18 cellular contexts compared by ENCODE assay signal in genomic region chr20:32165836-32166545, GRCh38. TPM values are rescaled to one million over a fixed set of nuclear protein-coding genes. Genes with fewer than 3 reads are reported as not detected.
DNase-seq lines count a peak whose midpoint lies in the region; ATAC-seq and TF ChIP-seq lines count a peak whose summit lies in the region.
"Had no signal": no experiment of that assay in that cellular context is flagged by ENCODE, and none has a peak within 500 bp of the region (broad histone marks: within the 10 kb centered on the region; RNA-seq: fewer than 3 reads in every experiment).

No MANE protein-coding gene starts in this region.

- TF ChIP-seq CTCF in testis (IDR thresholded peaks at IDR 0.05) = no peak

- no peaks in the 10 kb centered on the region for H3K4me1 ChIP-seq in right cardiac atrium (ENCODE audit: control insufficient read depth, insufficient read depth, low read length)
- H3K4me1 ChIP-seq in testis = peaks cover 16% of the 10 kb centered on the region
- peaks cover 8% of the 10 kb centered on the region for H3K4me1 ChIP-seq in SJCRH30
- H3K4me1 ChIP-seq: body of pancreas, lower lobe of right lung had no signal

- WGBS in right cardiac atrium = 63% methylated on average over 8 of the region's 8 CpGs
- WGBS in testis, 2 donors = 46 to 48% methylated on average over 8 of the region's 8 CpGs

- peak overlapping the region; percentile 29 for H3K27ac Mint-ChIP-seq in activated T-cell treated with anti-CD3 and anti-CD28 coated beads, Interleukin-2, amount 50 U/mL, for 72 hours
- H3K27ac Mint-ChIP-seq: activated CD4-positive, alpha-beta T cell treated with anti-CD3 and anti-CD28 coated beads, Interleukin-2, amount 10 ng/mL, durations not matched to agents 7 days and 5 days; activated naive CD4-positive, alpha-beta T cell treated with anti-CD3 and anti-CD28 coated beads, Interleukin-2, amount 50 U/mL, for 24 hours; GM23338; stimulated activated memory B cell treated with anti-CD40 and anti-IgM and Interleukin-4, amounts not matched to agents 10 μg/mL and 1 μg/mL and 100 μg/mL, for 72 hours had no signal

- H3K9me3 ChIP-seq in right cardiac atrium (ENCODE audit: control insufficient read depth, low read length) = no peaks in the 10 kb centered on the region
- H3K9me3 ChIP-seq in testis = no peaks in the 10 kb centered on the region
- H3K9me3 ChIP-seq in SJCRH30 (replicated peaks) = no peaks in the 10 kb centered on the region
- H3K9me3 ChIP-seq: BLaER1 treated with 17β-estradiol and CSF1 and Interleukin-3, amounts not matched to agents 10 nM and 100 nM; body of pancreas; lower lobe of right lung; upper lobe of left lung had no signal

- H3K4me3 ChIP-seq in right cardiac atrium (ENCODE audit: low read length) (no peak overlapping the region), testis (no peak overlapping the region), SJCRH30 (no peak overlapping the region)
- H3K4me3 ChIP-seq: BLaER1 treated with 17β-estradiol and CSF1 and Interleukin-3, amounts not matched to agents 10 nM and 100 nM; body of pancreas; GM23338; lower lobe of right lung; upper lobe of left lung had no signal

- no peak overlapping the region for H3K4me3 Mint-ChIP-seq in activated T-cell treated with anti-CD3 and anti-CD28 coated beads, Interleukin-2, amount 50 U/mL, for 72 hours
- H3K4me3 Mint-ChIP-seq: activated CD4-positive, alpha-beta T cell treated with anti-CD3 and anti-CD28 coated beads, Interleukin-2, amount 10 ng/mL, durations not matched to agents 7 days and 5 days; activated naive CD4-positive, alpha-beta T cell treated with anti-CD3 and anti-CD28 coated beads, Interleukin-2, amount 50 U/mL, for 24 hours; GM23338; stimulated activated memory B cell treated with anti-CD40 and anti-IgM and Interleukin-4, amounts not matched to agents 10 μg/mL and 1 μg/mL and 100 μg/mL, for 72 hours had no signal

- H3K27ac ChIP-seq in right cardiac atrium (ENCODE audit: low read length) (no peak overlapping the region), testis (peak overlapping the region; percentile 64 to 78), SJCRH30 (no peak overlapping the region)
- H3K27ac ChIP-seq: BLaER1 treated with 17β-estradiol and CSF1 and Interleukin-3, amounts not matched to agents 10 nM and 100 nM; body of pancreas; lower lobe of right lung; upper lobe of left lung had no signal

- H3K9me3 Mint-ChIP-seq in activated T-cell treated with anti-CD3 and anti-CD28 coated beads, Interleukin-2, amount 50 U/mL, for 72 hours = no peaks in the 10 kb centered on the region
- H3K9me3 Mint-ChIP-seq: activated CD4-positive, alpha-beta T cell treated with anti-CD3 and anti-CD28 coated beads, Interleukin-2, amount 10 ng/mL, durations not matched to agents 7 days and 5 days; activated naive CD4-positive, alpha-beta T cell treated with anti-CD3 and anti-CD28 coated beads, Interleukin-2, amount 50 U/mL, for 24 hours; GM23338; stimulated activated memory B cell treated with anti-CD40 and anti-IgM and Interleukin-4, amounts not matched to agents 10 μg/mL and 1 μg/mL and 100 μg/mL, for 72 hours had no signal

- H3K36me3 ChIP-seq in testis (ENCODE audit: low read depth, missing control alignments) (no peaks in the 10 kb centered on the region), SJCRH30 (peaks cover 31% of the 10 kb centered on the region)

- intact Hi-C loops in right cardiac atrium (cut with DNase I) (no loop called here), testis (cut with DNase I; ENCODE audit: low total_unique reads) (no loop called here)

- no peak for ATAC-seq in activated T-cell treated with anti-CD3 and anti-CD28 coated beads, Interleukin-2, amount 50 U/mL, for 72 hours (replicated peaks in 1 of 2)
- ATAC-seq in right cardiac atrium (peak; percentile 15 to 25), HG02763 (IDR thresholded peaks at IDR 0.05; ENCODE audit: unreplicated experiment) (no peak)
- ATAC-seq: body of pancreas; GM23338; lower lobe of right lung; stimulated activated memory B cell treated with anti-CD40 and anti-IgM and Interleukin-4, amounts not matched to agents 10 μg/mL and 1 μg/mL and 100 μg/mL, for 72 hours had no signal

- no peaks in the 10 kb centered on the region for H3K27me3 Mint-ChIP-seq in activated T-cell treated with anti-CD3 and anti-CD28 coated beads, Interleukin-2, amount 50 U/mL, for 72 hours (ENCODE audit: low read depth)
- H3K27me3 Mint-ChIP-seq: activated CD4-positive, alpha-beta T cell treated with anti-CD3 and anti-CD28 coated beads, Interleukin-2, amount 10 ng/mL, durations not matched to agents 7 days and 5 days; activated naive CD4-positive, alpha-beta T cell treated with anti-CD3 and anti-CD28 coated beads, Interleukin-2, amount 50 U/mL, for 24 hours; stimulated activated memory B cell treated with anti-CD40 and anti-IgM and Interleukin-4, amounts not matched to agents 10 μg/mL and 1 μg/mL and 100 μg/mL, for 72 hours had no signal

- H3K27me3 ChIP-seq in right cardiac atrium (ENCODE audit: control insufficient read depth, insufficient read depth) (no peaks in the 10 kb centered on the region), testis (no peaks in the 10 kb centered on the region), SJCRH30 (no peaks in the 10 kb centered on the region)
- H3K27me3 ChIP-seq: BLaER1 treated with 17β-estradiol and CSF1 and Interleukin-3, amounts not matched to agents 10 nM and 100 nM; body of pancreas; upper lobe of left lung had no signal

- peaks cover 5 to 16% of the 10 kb centered on the region in 2 donors for H3K36me3 Mint-ChIP-seq in activated T-cell treated with anti-CD3 and anti-CD28 coated beads, Interleukin-2, amount 50 U/mL, for 72 hours (ENCODE audit: insufficient read depth in 2 of 2)

- no peak for TF ChIP-seq POLR2A in testis (IDR thresholded peaks at IDR 0.05)

- DNase-seq in activated T-cell treated with anti-CD3 and anti-CD28 coated beads, Interleukin-2, amount 50 U/mL, for 72 hours = no peak
- no peak for DNase-seq in activated T-cell treated with anti-CD3 and anti-CD28 coated beads for 4 hours
- DNase-seq in right cardiac atrium = no peak
- peak; percentile 36 for DNase-seq in testis
- no peak for DNase-seq in SJCRH30
- DNase-seq: activated CD4-positive, alpha-beta T cell treated with anti-CD3 and anti-CD28 coated beads, Interleukin-2, amount 10 ng/mL, durations not matched to agents 7 days and 5 days; body of pancreas; DMS153; lower lobe of right lung; MM.1S; NCI-H187 treated with DMSO at 0.1 percent for 48 hours; NCI-H446; upper lobe of left lung had no signal

- H3K4me1 Mint-ChIP-seq in activated T-cell treated with anti-CD3 and anti-CD28 coated beads, Interleukin-2, amount 50 U/mL, for 72 hours (ENCODE audit: low read depth) = no peaks in the 10 kb centered on the region
- H3K4me1 Mint-ChIP-seq: activated CD4-positive, alpha-beta T cell treated with anti-CD3 and anti-CD28 coated beads, Interleukin-2, amount 10 ng/mL, durations not matched to agents 7 days and 5 days; activated naive CD4-positive, alpha-beta T cell treated with anti-CD3 and anti-CD28 coated beads, Interleukin-2, amount 50 U/mL, for 24 hours; stimulated activated memory B cell treated with anti-CD40 and anti-IgM and Interleukin-4, amounts not matched to agents 10 μg/mL and 1 μg/mL and 100 μg/mL, for 72 hours had no signal

RNA-seq across cellular contexts. Expression of gene PLAGL2, which starts 41.6 kb away (rescaled TPM):
- 100 to 1,000 TPM in 1 of 2 donors, 10 to 100 TPM in 1; 98.8 to 107 TPM for total RNA-seq in activated T-cell treated with anti-CD3 and anti-CD28 coated beads, Interleukin-2, amount 50 U/mL, for 72 hours
- 1 to 10 TPM; 6.3 to 7.8 (median 6.8) TPM for total RNA-seq in right cardiac atrium
- polyA plus RNA-seq in right cardiac atrium = 4.1 TPM
- total RNA-seq in testis = 10 to 100 TPM; 30.5 to 36.8 TPM
- 33.5 TPM for polyA plus RNA-seq in testis (ENCODE audit: insufficient read depth, low read depth, low replicate concordance)
- total RNA-seq in SJCRH30 (2014; rRNA removed; shearing (Covaris generic)) = 19.7 and 21.5 TPM in 2 replicates

RNA-seq across cellular contexts. Expression of gene POFUT1, which starts 41.7 kb away (rescaled TPM):
- total RNA-seq in activated T-cell treated with anti-CD3 and anti-CD28 coated beads, Interleukin-2, amount 50 U/mL, for 72 hours = 10 to 100 TPM; 59.7 to 63.2 TPM
- total RNA-seq in right cardiac atrium = 10 to 100 TPM; 27.3 to 29.3 (median 28.0) TPM
- polyA plus RNA-seq in right cardiac atrium = 16.6 TPM
- 10 to 100 TPM; 46.6 to 54.2 TPM for total RNA-seq in testis
- polyA plus RNA-seq in testis (ENCODE audit: insufficient read depth, low read depth, low replicate concordance) = 31.0 TPM
- total RNA-seq in SJCRH30 (2014; rRNA removed; shearing (Covaris generic)) = 63.0 and 66.6 TPM in 2 replicates

RNA-seq across cellular contexts. Expression of gene TM9SF4, which starts 56.5 kb away (rescaled TPM):
- total RNA-seq in activated T-cell treated with anti-CD3 and anti-CD28 coated beads, Interleukin-2, amount 50 U/mL, for 72 hours = 10 to 100 TPM; 42.9 to 56.7 TPM
- total RNA-seq in right cardiac atrium = 10 to 100 TPM; 31.4 to 42.5 (median 35.0) TPM
- polyA plus RNA-seq in right cardiac atrium = 20.2 TPM
- 10 to 100 TPM; 54.3 to 55.8 TPM for total RNA-seq in testis
- polyA plus RNA-seq in testis (ENCODE audit: insufficient read depth, low read depth, low replicate concordance) = 53.2 TPM
- total RNA-seq in SJCRH30 (2014; rRNA removed; shearing (Covaris generic)) = 40.0 and 42.6 TPM in 2 replicates

Comparison
In these comparisons a context has a peak if more than half of its experiments do, and no peak if none do; other contexts are left out.
1. ATAC-seq: peak in right cardiac atrium (2 of 2); none in activated T-cell treated with anti-CD3 and anti-CD28 coated beads, Interleukin-2, amount 50 U/mL, for 72 hours (0 of 2) and HG02763 (single experiment).
2. H3K27ac ChIP-seq: peak in testis (2 of 2); none in right cardiac atrium (single experiment) and SJCRH30 (single experiment).